ENCODE assay signal across 21 cellular contexts in genomic region chr14:105689722-105690121, GRCh38.
DNase-seq lines count a peak whose midpoint lies in the region; ATAC-seq and TF ChIP-seq lines count a peak whose summit lies in the region.
"Had no signal": no experiment of that assay in that cellular context is flagged by ENCODE, and none has a peak within 500 bp of the region (broad histone marks: within the 10 kb centered on the region; RNA-seq: fewer than 3 reads in every experiment).

No MANE protein-coding gene starts in this region.

- H4K91ac ChIP-seq in IMR-90 (ENCODE audit: insufficient read depth, low read depth, low read length), result no peak overlapping the region

- ATAC-seq in IMR-90 (ENCODE audit: low read depth) (no peak), activated B cell treated with CpG ODN at 0.5 μM for 24 hours (ENCODE audit: low read depth) (no peak), naive B cell (ENCODE audit: low read depth in 2 of 2) (no peak), HG03097 (IDR thresholded peaks at IDR 0.05; ENCODE audit: low FRiP score, unreplicated experiment) (no peak)
- ATAC-seq: CD8-positive, alpha-beta T cell; HCT116; PC-3 had no signal

- CTCF ChIA-PET in IMR-90 (lab: Yijun Ruan, JAX), result no interaction called here
- CTCF ChIA-PET in activated B cell treated with CpG ODN at 0.5 μM for 24 hours (lab: Charles Lee), result no interaction called here

- H3K27ac ChIP-seq in DOHH2 (ENCODE audit: low read depth, low read length), result peak overlapping the region; percentile 92
- no peak overlapping the region for H3K27ac ChIP-seq in IMR-90 (ENCODE audit: insufficient read depth, low read length)
- H3K27ac ChIP-seq: BLaER1 treated with 17β-estradiol and CSF1 and Interleukin-3, amounts not matched to agents 10 nM and 100 nM had no signal

- no peak overlapping the region for H2AK5ac ChIP-seq in IMR-90 (ENCODE audit: low read depth, low read length)

- TF ChIP-seq RAD21 in IMR-90 (IDR thresholded peaks at IDR 0.05; ENCODE audit: low read length), result no peak

- H3K9me3 Mint-ChIP-seq in activated B cell treated with CpG ODN at 0.5 μM for 24 hours (no peaks in the 10 kb centered on the region), naive B cell (peaks cover 0 to 16% (median 0%) of the 10 kb centered on the region in 7 donors)
- H3K9me3 Mint-ChIP-seq: CD8-positive, alpha-beta T cell had no signal

- H3K4me2 ChIP-seq in DOHH2 (ENCODE audit: low read length) (peak overlapping the region; percentile 46), IMR-90 (ENCODE audit: low read depth, low read length) (no peak overlapping the region)
- H3K4me2 ChIP-seq: BLaER1 treated with 17β-estradiol and CSF1 and Interleukin-3, amounts not matched to agents 10 nM and 100 nM had no signal

- H3K27ac Mint-ChIP-seq in activated B cell treated with CpG ODN at 0.5 μM for 24 hours, result peak overlapping the region; percentile 90
- H3K27ac Mint-ChIP-seq in naive B cell, result peak overlapping the region; percentile 88 to 99 (median 97)
- H3K27ac Mint-ChIP-seq: CD8-positive, alpha-beta T cell had no signal

- peaks cover 75% of the 10 kb centered on the region for H3K4me1 ChIP-seq in DOHH2 (ENCODE audit: control insufficient read depth, low read length)
- no peaks in the 10 kb centered on the region for H3K4me1 ChIP-seq in IMR-90 (ENCODE audit: control insufficient read depth, insufficient read depth, low read length)

- dilution Hi-C loops in IMR-90 (cut with HindIII; ENCODE audit: low sequenced_read_pairs, unreplicated experiment), result no loop called here

- no peak overlapping the region for H3K23ac ChIP-seq in IMR-90 (ENCODE audit: low read depth, low read length)

- no peak overlapping the region for H3K56ac ChIP-seq in IMR-90 (ENCODE audit: extremely low read depth, insufficient read depth, low read length)

- no peak for TF ChIP-seq POLR2A in IMR-90 (IDR thresholded peaks at IDR 0.05; ENCODE audit: low read depth, low read length)

- intact Hi-C loops in IMR-90 (cut with micrococcal nuclease), result no loop called here
- intact Hi-C loops in activated B cell treated with CpG ODN at 0.5 μM for 24 hours (cut with micrococcal nuclease), result loop anchor here (10.0 kb wide), 1 partner anchor 45 kb away; no protein-coding TSS in a partner anchor

- no peaks in the 10 kb centered on the region for H3K36me3 Mint-ChIP-seq in activated B cell treated with CpG ODN at 0.5 μM for 24 hours (ENCODE audit: low read depth)
- peaks cover 0 to 7% of the 10 kb centered on the region in 2 donors for H3K36me3 Mint-ChIP-seq in naive B cell
- H3K36me3 Mint-ChIP-seq: CD8-positive, alpha-beta T cell had no signal

- H3K27me3 Mint-ChIP-seq in activated B cell treated with CpG ODN at 0.5 μM for 24 hours (no peaks in the 10 kb centered on the region), naive B cell (no peaks in the 10 kb centered on the region)

- no peak overlapping the region for H2BK15ac ChIP-seq in IMR-90 (ENCODE audit: low read depth, low read length)

- H3K18ac ChIP-seq in IMR-90 (ENCODE audit: low read depth, low read length), result no peak overlapping the region

- no peaks in the 10 kb centered on the region for H3K27me3 ChIP-seq in DOHH2 (ENCODE audit: control insufficient read depth, low read length)
- H3K27me3 ChIP-seq in IMR-90 (ENCODE audit: control insufficient read depth, insufficient read depth, low read length), result no peaks in the 10 kb centered on the region
- H3K27me3 ChIP-seq: BLaER1 treated with 17β-estradiol and CSF1 and Interleukin-3, amounts not matched to agents 10 nM and 100 nM had no signal

- BruUV-seq in IMR-90 (replicated peaks; lab: Mats Ljungman, UMichigan), result no TSS peak

- POLR2A ChIA-PET in IMR-90 (lab: Charles Lee; ENCODE audit: unreplicated experiment), result no interaction called here
- POLR2A ChIA-PET in activated B cell treated with CpG ODN at 0.5 μM for 24 hours (lab: Charles Lee), result no interaction called here

- H3K9me2 ChIP-seq in DOHH2 (replicated peaks; ENCODE audit: control insufficient read depth, low read length), result no peaks in the 10 kb centered on the region

- H4K5ac ChIP-seq in IMR-90 (ENCODE audit: low read depth, low read length), result no peak overlapping the region

- in situ Hi-C loops in IMR-90 (cut with MboI; ENCODE audit: low sequenced_read_pairs), result no loop called here

- H3K9me1 ChIP-seq in IMR-90 (ENCODE audit: insufficient read depth, low read length), result no peaks in the 10 kb centered on the region

- H2AK9ac ChIP-seq in IMR-90 (replicated peaks; ENCODE audit: low read depth, low read length, poor library complexity), result no peak overlapping the region

- no peaks in the 10 kb centered on the region for H3K9me3 ChIP-seq in DOHH2 (ENCODE audit: control insufficient read depth, insufficient read depth, low read length)
- peaks cover 4% of the 10 kb centered on the region for H3K9me3 ChIP-seq in IMR-90 (ENCODE audit: control insufficient read depth, insufficient read depth, low read length)
- H3K9me3 ChIP-seq: BLaER1 treated with 17β-estradiol and CSF1 and Interleukin-3, amounts not matched to agents 10 nM and 100 nM had no signal

- H4K20me1 ChIP-seq in DOHH2 (ENCODE audit: control insufficient read depth, insufficient read depth, low read depth, low read length) (no peaks in the 10 kb centered on the region), IMR-90 (ENCODE audit: insufficient read depth, low read length) (no peaks in the 10 kb centered on the region)
- H4K20me1 ChIP-seq: BLaER1 treated with 17β-estradiol and CSF1 and Interleukin-3, amounts not matched to agents 10 nM and 100 nM had no signal

- H3K4me3 ChIP-seq in DOHH2 (ENCODE audit: low read length), result peak overlapping the region; percentile 47; the same call in 1 of the 2 replicates
- no peak overlapping the region for H3K4me3 ChIP-seq in IMR-90 (ENCODE audit: insufficient read depth, low read depth, low read length)
- H3K4me3 ChIP-seq: BLaER1 treated with 17β-estradiol and CSF1 and Interleukin-3, amounts not matched to agents 10 nM and 100 nM had no signal

- DNase-seq in IMR-90 (no peak), activated B cell treated with CpG ODN at 0.5 μM for 24 hours (no peak), naive B cell (no peak), midbrain (lab: John Stamatoyannopoulos, UW) (no peak), medulla oblongata (ENCODE audit: extremely low spot score) (no peak)
- DNase-seq: DND-41, GOT3, MM.1S, NCI-H1048, NCI-H1417 treated with DMSO at 0.1 percent for 48 hours, NCI-H187, NCI-H2107, NCI-H446 treated with DMSO at 0.1 percent for 48 hours, NCI-H526 treated with DMSO at 0.1 percent for 48 hours, PC-3, Right ventricle myocardium superior had no signal

- peaks cover 11% of the 10 kb centered on the region for H3K36me3 ChIP-seq in DOHH2 (ENCODE audit: control insufficient read depth, low read length)
- H3K36me3 ChIP-seq in IMR-90 (ENCODE audit: control insufficient read depth, insufficient read depth, low read length), result no peaks in the 10 kb centered on the region
- H3K36me3 ChIP-seq: BLaER1 treated with 17β-estradiol and CSF1 and Interleukin-3, amounts not matched to agents 10 nM and 100 nM had no signal

- no peak overlapping the region for H3K4ac ChIP-seq in IMR-90 (ENCODE audit: low read depth, low read length)

- no peak overlapping the region for H2AFZ ChIP-seq in IMR-90 (replicated peaks; ENCODE audit: low read length, poor library complexity)

- H3K4me1 Mint-ChIP-seq in activated B cell treated with CpG ODN at 0.5 μM for 24 hours, result peaks cover 66% of the 10 kb centered on the region
- peaks cover 62 to 63% (median 62%) of the 10 kb centered on the region in 3 donors for H3K4me1 Mint-ChIP-seq in naive B cell

- peaks cover 12% of the 10 kb centered on the region for H3F3A ChIP-seq in DOHH2 (ENCODE audit: control insufficient read depth, insufficient read depth)

- no peak overlapping the region for H3K14ac ChIP-seq in IMR-90 (replicated peaks; ENCODE audit: low read depth, low read length)

- no peak overlapping the region for H2BK20ac ChIP-seq in IMR-90 (ENCODE audit: low read depth, low read length)

- H3K79me1 ChIP-seq in IMR-90 (ENCODE audit: low read depth in 1 of 2, low read length in 2 of 2), result no peaks in the 10 kb centered on the region

- WGBS in IMR-90 (ENCODE audit: extremely low coverage in 2 of 2, insufficient read length in 1 of 2), 2 experiments, result 67% methylated on average over 1 of the region's 1 CpG; no CpG with 5 or more reads in 1 of the 2 experiments

- H3K9ac ChIP-seq in IMR-90 (ENCODE audit: low read depth, low read length), result no peak overlapping the region
- H3K9ac ChIP-seq: BLaER1 treated with 17β-estradiol and CSF1 and Interleukin-3, amounts not matched to agents 10 nM and 100 nM had no signal

- TF ChIP-seq CTCF in DOHH2 (IDR thresholded peaks at IDR 0.05; ENCODE audit: low read depth, low read length, poor library complexity, severe bottlenecking) (no peak), IMR-90 (conservative IDR thresholded peaks at IDR 0.05; ENCODE audit: low read depth, low read length) (no peak), activated B cell treated with CpG ODN at 0.5 μM for 24 hours (IDR thresholded peaks at IDR 0.05) (no peak)

- H2BK5ac ChIP-seq in IMR-90 (ENCODE audit: low read depth, low read length, poor library complexity, severe bottlenecking), result peak overlapping the region; percentile 93

- no peak overlapping the region for H4K8ac ChIP-seq in IMR-90 (ENCODE audit: low read depth in 2 of 2, low read length in 2 of 2)

- H3K79me2 ChIP-seq in DOHH2 (ENCODE audit: control insufficient read depth, low read length), result peaks cover 32% of the 10 kb centered on the region

- no peak overlapping the region for H2BK120ac ChIP-seq in IMR-90 (ENCODE audit: low read depth, low read length)

- H3K4me3 Mint-ChIP-seq in activated B cell treated with CpG ODN at 0.5 μM for 24 hours (peak overlapping the region; percentile 8), naive B cell (peak overlapping the region in 4 of 8 donors; percentile 21 to 68 (median 28))
- H3K4me3 Mint-ChIP-seq: CD8-positive, alpha-beta T cell had no signal

TF ChIP-seq in IMR-90, 13 proteins besides CTCF, POLR2A, EP300 and RAD21:
- TF ChIP-seq RFX5 (IDR thresholded peaks at IDR 0.05; ENCODE audit: low read depth, low read length), result no peak
- no peak for TF ChIP-seq CHD1 (IDR thresholded peaks at IDR 0.05; ENCODE audit: low read depth, low read length)
- no peak for TF ChIP-seq SMC3 (IDR thresholded peaks at IDR 0.05; ENCODE audit: low read depth, low read length)
- no peak for TF ChIP-seq CEBPB (IDR thresholded peaks at IDR 0.05; ENCODE audit: low read depth, low read length)
- TF ChIP-seq ELK1 (IDR thresholded peaks at IDR 0.05; ENCODE audit: borderline replicate concordance, low read depth, low read length), result no peak
- TF ChIP-seq RCOR1 (IDR thresholded peaks at IDR 0.05; ENCODE audit: insufficient replicate concordance, low read length), result no peak
- no peak for TF ChIP-seq NFE2L2 (IDR thresholded peaks at IDR 0.05; ENCODE audit: low read depth, low read length)
